In the genomic region with DNA sequence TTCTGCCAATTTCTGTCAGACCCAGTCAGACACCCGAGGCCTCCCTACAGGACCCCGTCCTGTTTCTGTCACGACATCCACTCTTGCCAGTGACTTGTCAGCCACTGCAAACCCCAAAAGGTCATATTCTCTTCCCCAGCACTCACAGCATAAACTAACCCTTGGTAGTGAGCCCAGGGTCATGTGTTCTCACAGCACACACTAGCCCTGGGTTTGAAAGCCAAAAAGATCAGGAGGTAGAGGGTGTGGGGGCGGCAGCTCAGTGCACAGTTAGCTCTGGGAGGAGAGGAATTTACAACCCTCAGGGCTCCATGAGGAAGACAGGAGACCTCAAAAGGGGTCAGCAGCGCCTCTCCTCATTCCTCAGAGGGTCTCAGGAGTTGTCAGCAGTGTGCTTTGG, we compare ENCODE assay signal across 1 cellular context.
TF ChIP-seq lines count a peak whose summit lies in the region.

No MANE protein-coding gene starts in this region.

TF ChIP-seq in SK-N-SH, 30 proteins besides CTCF, POLR2A, EP300 and RAD21 (continued from another document):
- TF ChIP-seq, protein P1, sequence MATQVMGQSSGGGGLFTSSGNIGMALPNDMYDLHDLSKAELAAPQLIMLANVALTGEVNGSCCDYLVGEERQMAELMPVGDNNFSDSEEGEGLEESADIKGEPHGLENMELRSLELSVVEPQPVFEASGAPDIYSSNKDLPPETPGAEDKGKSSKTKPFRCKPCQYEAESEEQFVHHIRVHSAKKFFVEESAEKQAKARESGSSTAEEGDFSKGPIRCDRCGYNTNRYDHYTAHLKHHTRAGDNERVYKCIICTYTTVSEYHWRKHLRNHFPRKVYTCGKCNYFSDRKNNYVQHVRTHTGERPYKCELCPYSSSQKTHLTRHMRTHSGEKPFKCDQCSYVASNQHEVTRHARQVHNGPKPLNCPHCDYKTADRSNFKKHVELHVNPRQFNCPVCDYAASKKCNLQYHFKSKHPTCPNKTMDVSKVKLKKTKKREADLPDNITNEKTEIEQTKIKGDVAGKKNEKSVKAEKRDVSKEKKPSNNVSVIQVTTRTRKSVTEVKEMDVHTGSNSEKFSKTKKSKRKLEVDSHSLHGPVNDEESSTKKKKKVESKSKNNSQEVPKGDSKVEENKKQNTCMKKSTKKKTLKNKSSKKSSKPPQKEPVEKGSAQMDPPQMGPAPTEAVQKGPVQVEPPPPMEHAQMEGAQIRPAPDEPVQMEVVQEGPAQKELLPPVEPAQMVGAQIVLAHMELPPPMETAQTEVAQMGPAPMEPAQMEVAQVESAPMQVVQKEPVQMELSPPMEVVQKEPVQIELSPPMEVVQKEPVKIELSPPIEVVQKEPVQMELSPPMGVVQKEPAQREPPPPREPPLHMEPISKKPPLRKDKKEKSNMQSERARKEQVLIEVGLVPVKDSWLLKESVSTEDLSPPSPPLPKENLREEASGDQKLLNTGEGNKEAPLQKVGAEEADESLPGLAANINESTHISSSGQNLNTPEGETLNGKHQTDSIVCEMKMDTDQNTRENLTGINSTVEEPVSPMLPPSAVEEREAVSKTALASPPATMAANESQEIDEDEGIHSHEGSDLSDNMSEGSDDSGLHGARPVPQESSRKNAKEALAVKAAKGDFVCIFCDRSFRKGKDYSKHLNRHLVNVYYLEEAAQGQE (IDR thresholded peaks at IDR 0.05; ENCODE audit: low read depth, low read length): no peak
- TF ChIP-seq TAF1 (IDR thresholded peaks at IDR 0.05; ENCODE audit: borderline replicate concordance, low read depth, low read length): no peak
- TF ChIP-seq NFIC (IDR thresholded peaks at IDR 0.05; ENCODE audit: borderline replicate concordance): no peak
- no peak for TF ChIP-seq SIN3A (IDR thresholded peaks at IDR 0.05; ENCODE audit: borderline replicate concordance, low read depth, low read length)
- no peak for TF ChIP-seq YY1 (IDR thresholded peaks at IDR 0.05; ENCODE audit: low read depth)
- no peak for TF ChIP-seq RFX5 (IDR thresholded peaks at IDR 0.05; ENCODE audit: low read length)
- TF ChIP-seq IRF3 (IDR thresholded peaks at IDR 0.05; ENCODE audit: low read depth, low read length): no peak
- no peak for TF ChIP-seq CHD2 (IDR thresholded peaks at IDR 0.05; ENCODE audit: low read length, partially characterized antibody)
- TF ChIP-seq RCOR1 (IDR thresholded peaks at IDR 0.05; ENCODE audit: low read length): no peak
- TF ChIP-seq ELF1 (IDR thresholded peaks at IDR 0.05): no peak
- no peak for TF ChIP-seq TCF12 (IDR thresholded peaks at IDR 0.05)
- TF ChIP-seq ZBTB33 (IDR thresholded peaks at IDR 0.05; ENCODE audit: borderline replicate concordance, low read depth): no peak
- TF ChIP-seq MXI1 (IDR thresholded peaks at IDR 0.05; ENCODE audit: low read depth, low read length): no peak
TF ChIP-seq in SK-N-SH: peak in this region for 0.
